ENCODE assay signal across 8 cellular contexts in genomic region chr7:100126931-100127865, GRCh38. TPM values are rescaled to one million over a fixed set of nuclear protein-coding genes. Genes with fewer than 3 reads are reported as not detected.
DNase-seq lines count a peak whose midpoint lies in the region; ATAC-seq and TF ChIP-seq lines count a peak whose summit lies in the region.

A gene with protein sequence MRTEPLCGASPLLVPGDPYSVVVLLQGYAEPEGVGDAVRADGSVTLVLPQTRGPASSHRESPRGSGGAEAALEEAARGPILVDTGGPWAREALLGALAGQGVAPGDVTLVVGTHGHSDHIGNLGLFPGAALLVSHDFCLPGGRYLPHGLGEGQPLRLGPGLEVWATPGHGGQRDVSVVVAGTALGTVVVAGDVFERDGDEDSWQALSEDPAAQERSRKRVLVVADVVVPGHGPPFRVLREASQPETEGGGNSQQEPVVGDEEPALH (plus strand): TSS chr7:100126967. CDS start chr7:100127396, 429 bp downstream.

- H2AK5ac ChIP-seq in trophoblast cell (ENCODE audit: low read length) = peak within 1 kb of the TSS; percentile 50

- peak; percentile 69 for ATAC-seq in HG02678 (IDR thresholded peaks at IDR 0.05; ENCODE audit: unreplicated experiment)

- no CpG with 5 or more reads among the region's 85 CpGs for WGBS in trophoblast cell (ENCODE audit: extremely low coverage, insufficient coverage, insufficient read length)
- WGBS in tibial nerve, 2 donors = 0 to 1% methylated on average over 36 to 56 of the region's 85 CpGs

- TF ChIP-seq CTCF in GM10248 (IDR thresholded peaks at IDR 0.05; ENCODE audit: control extremely low read depth, extremely low read depth, low read depth, missing control alignments) (peak; percentile 4), tibial nerve (IDR thresholded peaks at IDR 0.05) (no peak)

- peak within 1 kb of the TSS; percentile 75 for H3K4me2 ChIP-seq in trophoblast cell (ENCODE audit: low read length)

- peaks cover 15% of the 10 kb centered on the region for H3K4me1 ChIP-seq in adipocyte (ENCODE audit: control insufficient read depth, insufficient read depth, low read length)
- peaks cover 3 to 14% of the 10 kb centered on the region in 2 experiments for H3K4me1 ChIP-seq in trophoblast cell (ENCODE audit: control insufficient read depth in 1 of 2, insufficient read depth in 2 of 2, low read length in 2 of 2)
- peaks cover 0 to 47% (median 19%) of the 10 kb centered on the region in 4 donors for H3K4me1 ChIP-seq in tibial nerve

- H3K9ac ChIP-seq in adipocyte (ENCODE audit: low read length) (peak within 1 kb of the TSS; percentile 98), trophoblast cell (ENCODE audit: low read length) (peak within 1 kb of the TSS; percentile 79)

- H2BK12ac ChIP-seq in trophoblast cell (ENCODE audit: low read length) = peak within 1 kb of the TSS; percentile 41

- H3K23ac ChIP-seq in trophoblast cell (ENCODE audit: low read length) = no peak within 1 kb of the TSS

- H2AFZ ChIP-seq in trophoblast cell (ENCODE audit: insufficient read depth, low read length, poor library complexity) = peak within 1 kb of the TSS; percentile 67

- peak within 1 kb of the TSS; percentile 60 for H3K4ac ChIP-seq in trophoblast cell (ENCODE audit: low read depth, low read length)

- CTCF ChIA-PET in GM10248 (lab: Yijun Ruan, JAX) = interaction anchor here (0.9 to 8.0 kb wide), 7 partner anchors 11 to 135 kb away, joined by 3 to 114 read pairs (median 5); partner anchors contain the start of gene LAMTOR4

- H3K27me3 ChIP-seq in adipocyte (replicated peaks; ENCODE audit: control insufficient read depth, insufficient read depth, low read length) (no peaks in the 10 kb centered on the region), trophoblast cell (ENCODE audit: insufficient read depth, low read length) (no peaks in the 10 kb centered on the region), tibial nerve (no peaks in the 10 kb centered on the region)

- H3K36me3 ChIP-seq in adipocyte (ENCODE audit: control insufficient read depth, insufficient read depth, low read length, severe bottlenecking) (peaks cover 4% of the 10 kb centered on the region), trophoblast cell (ENCODE audit: control insufficient read depth in 1 of 2, insufficient read depth in 2 of 2, low read length in 2 of 2) (no peaks in the 10 kb centered on the region), tibial nerve (peaks cover 0 to 32% (median 0%) of the 10 kb centered on the region in 3 donors)

- H3K18ac ChIP-seq in trophoblast cell (ENCODE audit: low read length) = peak within 1 kb of the TSS; percentile 73

- TF ChIP-seq EP300 in tibial nerve (IDR thresholded peaks at IDR 0.05) = peak; percentile 39 to 93

- no peaks in the 10 kb centered on the region for H3K9me3 ChIP-seq in adipocyte (ENCODE audit: control insufficient read depth, low read length)
- H3K9me3 ChIP-seq in trophoblast cell (ENCODE audit: insufficient read depth, low read depth, low read length) = no peaks in the 10 kb centered on the region
- no peaks in the 10 kb centered on the region for H3K9me3 ChIP-seq in tibial nerve

- peak within 1 kb of the TSS; percentile 45 for H2BK120ac ChIP-seq in trophoblast cell (ENCODE audit: insufficient read depth, low read length, poor library complexity)

- H3K4me3 ChIP-seq in adipocyte (ENCODE audit: low read length) (peak within 1 kb of the TSS; percentile 98), trophoblast cell (ENCODE audit: low read depth, low read length) (peak within 1 kb of the TSS; percentile 81), tibial nerve (peak within 1 kb of the TSS; percentile 81 to 98 (median 90))

- H3K14ac ChIP-seq in trophoblast cell (ENCODE audit: low read length) = peak within 1 kb of the TSS; percentile 85

- H3K79me2 ChIP-seq in trophoblast cell (ENCODE audit: control insufficient read depth, insufficient read depth, low read length, poor library complexity) = peaks cover 13% of the 10 kb centered on the region

- H4K91ac ChIP-seq in trophoblast cell (ENCODE audit: low read depth, low read length) = peak within 1 kb of the TSS; percentile 92

- POLR2A ChIA-PET in GM10248 (lab: Yijun Ruan, JAX) = interaction anchor here (0.9 kb wide), 1 partner anchor 26 kb away, joined by 5 read pairs; the partner anchor contains the start of genes AP4M1 and MCM7

- DNase-seq in GM10248 (ENCODE audit: extremely low spot score) = peak; percentile 91
- peak; percentile 94 for DNase-seq in NCI-H1436 (lab: John Stamatoyannopoulos, UW)
- peak; percentile 78 to 89 for DNase-seq in SW 1271 (lab: John Stamatoyannopoulos, UW)
- DNase-seq in adipocyte (ENCODE audit: low read depth) = peak; percentile 96
- DNase-seq in cardiac septum (ENCODE audit: low spot score) = peak; percentile 95
- peak; percentile 79 to 92 for DNase-seq in trophoblast cell
- DNase-seq in tibial nerve (ENCODE audit: low spot score in 2 of 2) = peak; percentile 83 to 93

- intact Hi-C loops in cardiac septum (cut with DNase I) = loop anchor here (1.0 to 5.0 kb wide), 4 partner anchors 8 to 135 kb away; partner anchors contain the start of genes AP4M1, CNPY4, COPS6 and MCM7

- H3K27ac ChIP-seq in trophoblast cell (ENCODE audit: low read depth, low read length) = peak within 1 kb of the TSS; percentile 88
- H3K27ac ChIP-seq in tibial nerve = peak within 1 kb of the TSS; percentile 80 to 99 (median 96)

- H2BK5ac ChIP-seq in trophoblast cell (ENCODE audit: low read depth, low read length, poor library complexity) = peak within 1 kb of the TSS; percentile 87

- peak within 1 kb of the TSS; percentile 89 for H4K8ac ChIP-seq in trophoblast cell (ENCODE audit: low read depth, low read length)

- peak within 1 kb of the TSS; percentile 95 for H4K12ac ChIP-seq in trophoblast cell (ENCODE audit: low read depth, low read length)

- no peak for TF ChIP-seq POLR2A in tibial nerve (IDR thresholded peaks at IDR 0.05)

- peaks cover 15% of the 10 kb centered on the region for H3K79me1 ChIP-seq in trophoblast cell (ENCODE audit: low read length)

RNA-seq across cellular contexts. Expression of the gene that starts here (rescaled TPM):
- total RNA-seq in cardiac septum (1.5 TPM), tibial nerve (1 to 10 TPM; 3.9 to 9.2 (median 6.9) TPM)
- 1.2 and 1.3 TPM in 2 replicates for polyA plus RNA-seq in trophoblast cell (2013)

Comparison
In these comparisons a context has a peak if more than half of its experiments do, and no peak if none do; other contexts are left out.
1. Peak in every context shown above with its lines: DNase-seq, ATAC-seq, H3K4me3 ChIP-seq and H3K27ac ChIP-seq.